28 cellular contexts compared by ENCODE assay signal in genomic region chr1:106768077-106768476, GRCh38.
DNase-seq lines count a peak whose midpoint lies in the region; ATAC-seq and TF ChIP-seq lines count a peak whose summit lies in the region.
"Had no signal": no experiment of that assay in that cellular context is flagged by ENCODE, and none has a peak within 500 bp of the region (broad histone marks: within the 10 kb centered on the region; RNA-seq: fewer than 3 reads in every experiment).

No MANE protein-coding gene starts in this region.

- H3K4me1 ChIP-seq in cardiac muscle cell (ENCODE audit: low read depth), result peaks cover 19% of the 10 kb centered on the region
- H3K4me1 ChIP-seq: heart right ventricle, psoas muscle, suprapubic skin had no signal

- no peaks in the 10 kb centered on the region for H3K36me3 ChIP-seq in cardiac muscle cell
- H3K36me3 ChIP-seq: heart right ventricle, sigmoid colon, suprapubic skin had no signal

- intact Hi-C loops in left ventricle myocardium superior (cut with micrococcal nuclease), result no loop called here

- no peaks in the 10 kb centered on the region for H3K27me3 ChIP-seq in cardiac muscle cell
- H3K27me3 ChIP-seq: heart right ventricle, sigmoid colon, suprapubic skin had no signal

- no peak for ATAC-seq in left ventricle myocardium superior
- ATAC-seq: activated CD4-positive, alpha-beta T cell treated with anti-CD3 and anti-CD28 coated beads for 36 hours; activated CD8-positive, alpha-beta T cell treated with anti-CD3 and anti-CD28 coated beads, Interleukin-2, amount 10 ng/mL, durations not matched to agents 7 days and 5 days; activated naive CD4-positive, alpha-beta T cell treated with anti-CD3 and anti-CD28 coated beads, Interleukin-2, amount 50 U/mL, for 72 hours; heart right ventricle; psoas muscle; SK-N-SH treated with all-trans-retinoic acid at 6 μM for 48 hours; stimulated activated naive B cell treated with anti-CD40 and anti-IgM and Interleukin-4, amounts not matched to agents 10 μg/mL and 1 μg/mL and 100 μg/mL, for 72 hours had no signal

- TF ChIP-seq CTCF in cardiac muscle cell (IDR thresholded peaks at IDR 0.05; ENCODE audit: low read depth, low read length) (no peak), choroid plexus epithelial cell (conservative IDR thresholded peaks at IDR 0.05; ENCODE audit: low read depth, low read length) (no peak)

- in situ Hi-C loops in G401 (cut with HindIII; ENCODE audit: low sequenced_read_pairs), result no loop called here

- DNase-seq in cardiac muscle cell (ENCODE audit: low read depth in 1 of 2, low spot score in 1 of 2) (peak; percentile 2 to 8), left ventricle myocardium superior (no peak), choroid plexus epithelial cell (ENCODE audit: low read depth) (peak; percentile 17), kidney tubule cell (ENCODE audit: low spot score) (peak; percentile 49), G401 (ENCODE audit: low spot score) (no peak), NCI-H2081 (lab: John Stamatoyannopoulos, UW) (no peak), NCI-H446 treated with DMSO at 0.1 percent for 48 hours (lab: John Stamatoyannopoulos, UW) (no peak), DMS79 (lab: John Stamatoyannopoulos, UW) (no peak)
- DNase-seq: 8988T; activated CD4-positive, alpha-beta T cell treated with anti-CD3 and anti-CD28 coated beads for 36 hours; activated CD8-positive, alpha-beta T cell treated with anti-CD3 and anti-CD28 coated beads, Interleukin-2, amount 10 ng/mL, durations not matched to agents 7 days and 5 days; aorta; CD4-positive, CD25-positive, alpha-beta regulatory T cell; EL; GOT3; heart right ventricle; MM.1S; NCI-H1417 treated with DMSO at 0.1 percent for 48 hours; NCI-H2081 treated with DMSO at 0.1 percent for 48 hours; NCI-H748 treated with DMSO at 0.1 percent for 48 hours; psoas muscle; sigmoid colon; stimulated activated CD4-positive, alpha-beta T cell treated with anti-CD3 and anti-CD28 coated beads, Interleukin-15, amount 100 ng/mL, for 24 hours; stimulated activated naive B cell treated with anti-CD40 and anti-IgM and Interleukin-4, amounts not matched to agents 10 μg/mL and 1 μg/mL and 100 μg/mL, for 72 hours; T-helper 2 cell had no signal

- H3K27ac ChIP-seq in cardiac muscle cell, result peak overlapping the region; percentile 17
- H3K27ac ChIP-seq: heart right ventricle, psoas muscle, sigmoid colon, suprapubic skin had no signal

- no peak overlapping the region for H3K4me3 ChIP-seq in cardiac muscle cell
- H3K4me3 ChIP-seq in choroid plexus epithelial cell (ENCODE audit: low read depth, low read length), result no peak overlapping the region
- H3K4me3 ChIP-seq: heart right ventricle, psoas muscle, sigmoid colon, suprapubic skin had no signal

- no peaks in the 10 kb centered on the region for H3K9me3 ChIP-seq in cardiac muscle cell (ENCODE audit: low read depth)
- H3K9me3 ChIP-seq: psoas muscle, sigmoid colon, suprapubic skin had no signal

Comparison
In these comparisons a context has a peak if more than half of its experiments do, and no peak if none do; other contexts are left out.
1. DNase-seq: peak in cardiac muscle cell (2 of 2), choroid plexus epithelial cell (single experiment) and kidney tubule cell (single experiment); none in left ventricle myocardium superior (single experiment), G401 (single experiment), NCI-H2081 (0 of 2), NCI-H446 treated with DMSO at 0.1 percent for 48 hours (single experiment) and DMS79 (single experiment).